Comparison of ENCODE assay signal across 16 cellular contexts in the genomic region with DNA sequence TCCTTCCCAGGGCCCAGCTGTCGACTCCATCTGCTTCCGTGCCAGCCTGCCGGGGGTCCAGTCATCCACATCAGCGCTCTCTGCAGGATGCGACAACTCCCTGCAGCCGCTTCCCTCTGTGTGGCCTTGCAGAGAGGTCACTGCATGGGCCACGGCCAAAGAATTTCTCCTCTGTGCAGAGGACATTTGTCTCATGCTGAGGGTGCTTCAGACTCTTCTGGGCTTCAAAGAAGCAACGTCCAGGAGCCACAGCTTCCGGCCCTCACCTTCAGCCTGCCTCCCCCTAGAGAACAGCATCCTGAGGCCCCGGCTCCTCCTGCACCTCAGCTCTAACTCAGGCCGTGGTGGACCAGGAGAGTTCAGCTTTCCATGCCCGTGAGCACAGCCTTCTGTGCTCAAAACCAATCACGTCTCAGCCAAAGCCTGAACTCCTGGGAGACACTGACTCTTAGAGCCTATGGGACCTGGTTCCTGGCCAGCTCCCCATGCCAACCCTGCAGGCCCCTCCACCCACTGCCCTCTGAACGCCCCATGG.
DNase-seq lines count a peak whose midpoint lies in the region; ATAC-seq, FAIRE-seq and TF ChIP-seq lines count a peak whose summit lies in the region.
"Had no signal": no experiment of that assay in that cellular context is flagged by ENCODE, and none has a peak within 500 bp of the region (broad histone marks: within the 10 kb centered on the region; RNA-seq: fewer than 3 reads in every experiment).

No MANE protein-coding gene starts in this region.

- H3K27ac ChIP-seq in left ventricle myocardium inferior (replicated peaks) (no peak overlapping the region), H1 (ENCODE audit: low read depth, low read length) (no peak overlapping the region), upper lobe of left lung (no peak overlapping the region)

- no peak overlapping the region for H2AFZ ChIP-seq in H1 (ENCODE audit: low read length)

- no peaks in the 10 kb centered on the region for H3K27me3 Mint-ChIP-seq in natural killer cell treated with Interleukin-12 subunit alpha and Interleukin-12 subunit beta and Interleukin-15 and Interleukin-18, amount 100 ng/mL, for 72 hours
- H3K27me3 Mint-ChIP-seq: CD4-positive, CD25-positive, alpha-beta regulatory T cell had no signal

- TF ChIP-seq POLR2A in H1 (IDR thresholded peaks at IDR 0.05; ENCODE audit: control extremely low read depth in 1 of 2, low read depth in 2 of 2, low read length in 2 of 2) (no peak), upper lobe of left lung (IDR thresholded peaks at IDR 0.05) (no peak)

- H3K14ac ChIP-seq in H1 (ENCODE audit: insufficient read length) = no peak overlapping the region

- no peaks in the 10 kb centered on the region for H3K4me1 ChIP-seq in left ventricle myocardium inferior
- H3K4me1 ChIP-seq in H1 (replicated peaks in 1 of 4; ENCODE audit: control insufficient read depth in 3 of 4, insufficient read depth in 4 of 4, low read length in 3 of 4) = no peaks in the 10 kb centered on the region
- no peaks in the 10 kb centered on the region for H3K4me1 ChIP-seq in upper lobe of left lung

- H3K36me3 ChIP-seq in left ventricle myocardium inferior = no peaks in the 10 kb centered on the region
- no peaks in the 10 kb centered on the region for H3K36me3 ChIP-seq in H1 (ENCODE audit: control insufficient read depth in 2 of 4, insufficient read depth in 4 of 4, low read length in 3 of 4)
- no peaks in the 10 kb centered on the region for H3K36me3 ChIP-seq in upper lobe of left lung

- H3K18ac ChIP-seq in H1 (ENCODE audit: extremely low read depth, low read length) = no peak overlapping the region

- no peak overlapping the region for H2BK120ac ChIP-seq in H1 (replicated peaks; ENCODE audit: low read depth, low read length)

- H3K36me3 Mint-ChIP-seq in natural killer cell treated with Interleukin-12 subunit alpha and Interleukin-12 subunit beta and Interleukin-15 and Interleukin-18, amount 100 ng/mL, for 72 hours = no peaks in the 10 kb centered on the region
- H3K36me3 Mint-ChIP-seq: CD4-positive, CD25-positive, alpha-beta regulatory T cell had no signal

- H3K79me1 ChIP-seq in H1 (ENCODE audit: low read depth, low read length) = no peaks in the 10 kb centered on the region

- no peak for FAIRE-seq in H1 (lab: Jason Lieb, UNC)
- FAIRE-seq: HTR-8/SVneo, K562 had no signal

- peak; percentile 31 for DNase-seq in Right ventricle myocardium superior
- DNase-seq in left ventricle myocardium inferior = no peak
- DNase-seq in H1 (ENCODE audit: low read depth in 1 of 2, low spot score in 2 of 2) = peak in 1 of 2 experiments; percentile 48
- peak; percentile 13 for DNase-seq in natural killer cell treated with Interleukin-12 subunit alpha and Interleukin-12 subunit beta and Interleukin-15 and Interleukin-18, amount 100 ng/mL, for 72 hours (ENCODE audit: low spot score)
- peak; percentile 18 to 50 for DNase-seq in upper lobe of left lung
- DNase-seq in activated CD4-positive, alpha-beta T cell treated with anti-CD3 and anti-CD28 coated beads, Interleukin-2, amount 50 U/mL, for 4 hours = no peak
- no peak for DNase-seq in NCI-H1417 (lab: John Stamatoyannopoulos, UW)
- DNase-seq: AML-193; CD4-positive, CD25-positive, alpha-beta regulatory T cell; DMS53; NCI-H1436 treated with DMSO at 0.1 percent for 48 hours; NCI-H2081 treated with DMSO at 0.1 percent for 48 hours; NCI-H526; OCI-M1 had no signal

- POLR2A ChIA-PET in H1 (lab: Charles Lee; ENCODE audit: partially characterized antibody) = no interaction called here

- no peak overlapping the region for H3K27ac Mint-ChIP-seq in natural killer cell treated with Interleukin-12 subunit alpha and Interleukin-12 subunit beta and Interleukin-15 and Interleukin-18, amount 100 ng/mL, for 72 hours
- H3K27ac Mint-ChIP-seq: CD4-positive, CD25-positive, alpha-beta regulatory T cell had no signal

- no peak for TF ChIP-seq EP300 in H1 (IDR thresholded peaks at IDR 0.05; ENCODE audit: borderline replicate concordance in 1 of 2, low read depth in 2 of 2, low read length in 2 of 2)
- TF ChIP-seq EP300 in upper lobe of left lung (IDR thresholded peaks at IDR 0.05) = no peak

- no peak overlapping the region for H3K23ac ChIP-seq in H1 (ENCODE audit: insufficient read length)

- no peak for TF ChIP-seq CTCF in left ventricle myocardium inferior (IDR thresholded peaks at IDR 0.05; ENCODE audit: borderline replicate concordance)
- peak in 2 of 3 experiments; percentile 26 to 28; a peak in 2 of 4 replicates for TF ChIP-seq CTCF in H1 (IDR thresholded peaks at IDR 0.05; ENCODE audit: control extremely low read depth in 1 of 3, insufficient read depth in 1 of 3, low read depth in 1 of 3, low read length in 3 of 3)
- TF ChIP-seq CTCF in upper lobe of left lung (IDR thresholded peaks at IDR 0.05) = no peak

- no peak for ATAC-seq in Right ventricle myocardium superior (ENCODE audit: poor library complexity)
- no peak for ATAC-seq in natural killer cell treated with Interleukin-12 subunit alpha and Interleukin-12 subunit beta and Interleukin-15 and Interleukin-18, amount 100 ng/mL, for 72 hours
- ATAC-seq in upper lobe of left lung (ENCODE audit: low FRiP score in 2 of 2) = no peak
- ATAC-seq: K562 had no signal

- H3K27me3 ChIP-seq in left ventricle myocardium inferior (ENCODE audit: low read depth) = peaks cover 21% of the 10 kb centered on the region
- H3K27me3 ChIP-seq in H1 (replicated peaks in 1 of 4; ENCODE audit: control insufficient read depth in 3 of 4, extremely low read depth in 1 of 4, insufficient read depth in 3 of 4, low read length in 3 of 4) = no peaks in the 10 kb centered on the region
- no peaks in the 10 kb centered on the region for H3K27me3 ChIP-seq in upper lobe of left lung

- no peaks in the 10 kb centered on the region for H4K20me1 ChIP-seq in H1 (replicated peaks in 1 of 2; ENCODE audit: control insufficient read depth in 1 of 2, insufficient read depth in 2 of 2, low read length in 2 of 2)

- peaks cover 4% of the 10 kb centered on the region; the same call in 1 of the 2 replicates for H3K23me2 ChIP-seq in H1 (ENCODE audit: low read depth, low read length)

- intact Hi-C loops in Right ventricle myocardium superior (cut with DNase I) = no loop called here
- intact Hi-C loops in left ventricle myocardium inferior (cut with micrococcal nuclease) = no loop called here

- H3K79me2 ChIP-seq in H1 (ENCODE audit: control insufficient read depth in 1 of 2, insufficient read depth in 2 of 2, low read length in 2 of 2) = no peaks in the 10 kb centered on the region

- CTCF ChIA-PET in H1 (lab: Charles Lee; ENCODE audit: partially characterized antibody) = interaction anchor here (0.7 to 1.1 kb wide), 3 partner anchors 21 to 323 kb away, joined by 3 read pairs; no protein-coding TSS in a partner anchor

- H3K4me3 ChIP-seq in left ventricle myocardium inferior (no peak overlapping the region), H1 (ENCODE audit: extremely low read depth in 1 of 4, insufficient read depth in 2 of 4, low read depth in 3 of 4, low read length in 4 of 4) (no peak overlapping the region), upper lobe of left lung (no peak overlapping the region)
- H3K4me3 ChIP-seq: K562 had no signal

- H2BK20ac ChIP-seq in H1 (ENCODE audit: low read length) = no peak overlapping the region

- H3K4me3 Mint-ChIP-seq in natural killer cell treated with Interleukin-12 subunit alpha and Interleukin-12 subunit beta and Interleukin-15 and Interleukin-18, amount 100 ng/mL, for 72 hours = no peak overlapping the region
- H3K4me3 Mint-ChIP-seq: CD4-positive, CD25-positive, alpha-beta regulatory T cell had no signal

- peak; percentile 34 to 48 for TF ChIP-seq RAD21 in H1 (IDR thresholded peaks at IDR 0.05 in 1 of 2, conservative IDR thresholded peaks at IDR 0.05 in 1 of 2; ENCODE audit: low read depth in 2 of 2, low read length in 2 of 2)

- no peak overlapping the region for H3K9ac ChIP-seq in H1 (replicated peaks in 1 of 4; ENCODE audit: extremely low read depth in 1 of 4, low read depth in 3 of 4, low read length in 3 of 4)

- no peaks in the 10 kb centered on the region for H3K9me3 Mint-ChIP-seq in natural killer cell treated with Interleukin-12 subunit alpha and Interleukin-12 subunit beta and Interleukin-15 and Interleukin-18, amount 100 ng/mL, for 72 hours

- no peak overlapping the region for H4K5ac ChIP-seq in H1 (ENCODE audit: insufficient read length, low read depth, low read length)

- no peak overlapping the region for H4K91ac ChIP-seq in H1 (replicated peaks; ENCODE audit: insufficient read length, low read length)

- no peak overlapping the region for H2AK5ac ChIP-seq in H1 (ENCODE audit: low read depth, low read length)

- no peak overlapping the region for H4K8ac ChIP-seq in H1 (ENCODE audit: extremely low read depth, insufficient read depth, low read length)

- H3K4ac ChIP-seq in H1 (replicated peaks; ENCODE audit: insufficient read length, low read depth, low read length) = no peak overlapping the region

- H3K56ac ChIP-seq in H1 (replicated peaks; ENCODE audit: insufficient read length, low read depth, low read length) = no peak overlapping the region

- peaks cover 0 to 4% of the 10 kb centered on the region in 2 donors for H3K4me1 Mint-ChIP-seq in natural killer cell treated with Interleukin-12 subunit alpha and Interleukin-12 subunit beta and Interleukin-15 and Interleukin-18, amount 100 ng/mL, for 72 hours (ENCODE audit: low read depth in 2 of 2)
- H3K4me1 Mint-ChIP-seq: CD4-positive, CD25-positive, alpha-beta regulatory T cell had no signal

- no peak overlapping the region for H2BK15ac ChIP-seq in H1 (ENCODE audit: low read length)

- no peak overlapping the region for H2BK12ac ChIP-seq in H1 (ENCODE audit: low read depth, low read length)

- WGBS in H1 (ENCODE audit: extremely low coverage in 1 of 2, insufficient coverage in 1 of 2, insufficient read length in 1 of 2, insufficient replicate concordance in 2 of 2, low coverage in 1 of 2, low lambda C conversion rate in 2 of 2, missing lambda C conversion rate in 1 of 2), 2 experiments = 84% methylated on average over 14 of the region's 14 CpGs; no CpG with 5 or more reads in 1 of the 2 experiments
- 80 to 83% methylated on average over 1 to 14 of the region's 14 CpGs for WGBS in upper lobe of left lung, 2 donors

- H3K9me3 ChIP-seq in left ventricle myocardium inferior (replicated peaks) (no peaks in the 10 kb centered on the region), H1 (ENCODE audit: insufficient read depth in 2 of 2, low read depth in 1 of 2, low read length in 1 of 2) (no peaks in the 10 kb centered on the region), upper lobe of left lung (no peaks in the 10 kb centered on the region)

- no peak overlapping the region for H3K4me2 ChIP-seq in H1 (ENCODE audit: insufficient read depth in 1 of 2, low read depth in 2 of 2, low read length in 2 of 2)

- no peak overlapping the region for H2BK5ac ChIP-seq in H1 (ENCODE audit: low read depth, low read length)

TF ChIP-seq in H1, 55 proteins besides CTCF, POLR2A, EP300 and RAD21:
- no peak for TF ChIP-seq KDM5A (IDR thresholded peaks at IDR 0.05; ENCODE audit: low read length)

Comparison
In these comparisons a context has a peak if more than half of its experiments do, and no peak if none do; other contexts are left out.
1. DNase-seq: peak in Right ventricle myocardium superior (single experiment), natural killer cell treated with Interleukin-12 subunit alpha and Interleukin-12 subunit beta and Interleukin-15 and Interleukin-18, amount 100 ng/mL, for 72 hours (single experiment) and upper lobe of left lung (2 of 2); none in left ventricle myocardium inferior (single experiment), activated CD4-positive, alpha-beta T cell treated with anti-CD3 and anti-CD28 coated beads, Interleukin-2, amount 50 U/mL, for 4 hours (0 of 2) and NCI-H1417 (0 of 3).
2. CTCF ChIP-seq: peak in H1 (2 of 3); none in left ventricle myocardium inferior (single experiment) and upper lobe of left lung (0 of 6).